In the genomic region with DNA sequence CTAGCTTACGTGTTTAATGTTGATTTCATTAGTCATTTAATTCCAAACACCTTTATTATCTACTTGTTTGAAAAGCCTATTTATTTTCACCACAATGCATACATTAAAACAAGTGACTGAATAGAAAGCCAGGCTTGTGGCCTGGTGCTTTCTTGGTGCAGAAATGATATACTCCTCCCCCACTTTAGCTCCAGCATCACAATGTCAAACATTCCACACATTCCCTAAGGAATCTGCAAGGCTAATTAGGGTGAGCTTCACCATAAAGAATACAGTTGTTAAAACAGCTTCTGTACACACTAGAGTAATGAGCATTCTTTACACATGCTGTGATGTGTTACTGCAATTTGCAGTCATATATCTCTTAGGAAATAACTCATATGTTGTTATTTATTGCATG, we compare ENCODE assay signal across 17 cellular contexts.
A peak's percentile ranks its signal among the peaks of the same experiment; 100 is the strongest.
DNase-seq lines count a peak whose midpoint lies in the region; ATAC-seq lines count a peak whose summit lies in the region.
"Had no signal": no experiment of that assay in that cellular context is flagged by ENCODE, and none has a peak within 500 bp of the region (broad histone marks: within the 10 kb centered on the region; RNA-seq: fewer than 3 reads in every experiment).

No MANE protein-coding gene starts in this region.

- H3K4me1 ChIP-seq in ectodermal cell (ENCODE audit: control insufficient read depth, insufficient read depth, low read length) (peaks cover 16% of the 10 kb centered on the region), aorta (ENCODE audit: control insufficient read depth in 1 of 2, insufficient read depth in 2 of 2, low read length in 2 of 2) (peaks cover 0 to 1% of the 10 kb centered on the region in 2 donors)
- H3K4me1 ChIP-seq: foreskin keratinocyte, right atrium auricular region had no signal

- H3K4me3 ChIP-seq in ectodermal cell (ENCODE audit: insufficient read depth, low read depth, low read length) (no peak overlapping the region), aorta (ENCODE audit: low read length in 2 of 2) (no peak overlapping the region)
- H3K4me3 ChIP-seq: GM23248, right atrium auricular region had no signal

- ATAC-seq in aorta (ENCODE audit: low FRiP score) (no peak), GM18519 (IDR thresholded peaks at IDR 0.05; ENCODE audit: low FRiP score, unreplicated experiment) (no peak), HG03095 (IDR thresholded peaks at IDR 0.05; ENCODE audit: unreplicated experiment) (no peak), GM18870 (IDR thresholded peaks at IDR 0.05; ENCODE audit: unreplicated experiment) (no peak)
- ATAC-seq: foreskin keratinocyte had no signal

- H3K9me3 ChIP-seq in ectodermal cell (ENCODE audit: control insufficient read depth, low read length): no peaks in the 10 kb centered on the region
- no peaks in the 10 kb centered on the region for H3K9me3 ChIP-seq in aorta (ENCODE audit: control insufficient read depth, low read length)
- H3K9me3 ChIP-seq: right atrium auricular region had no signal

- peak; percentile 58 for DNase-seq in A172 (ENCODE audit: low spot score)
- peak; percentile 14 for DNase-seq in HS-5 (ENCODE audit: low read depth)
- peak; percentile 83 for DNase-seq in left kidney (ENCODE audit: low read depth, low spot score)
- DNase-seq in aorta: no peak
- DNase-seq: activated naive CD4-positive, alpha-beta T cell; effector CD8-positive, alpha-beta T cell; foreskin keratinocyte; GM23248; Kasumi-1; NCI-H187; NCI-H510A treated with DMSO at 0.1 percent for 48 hours; stimulated activated CD4-positive, alpha-beta T cell treated with anti-CD3 and anti-CD28 coated beads, Interleukin-4, amount 100 ng/mL, for 24 hours had no signal

- H3K27me3 ChIP-seq in ectodermal cell (ENCODE audit: control insufficient read depth, insufficient read depth, low read length, poor library complexity, severe bottlenecking): no peaks in the 10 kb centered on the region
- no peaks in the 10 kb centered on the region for H3K27me3 ChIP-seq in aorta (ENCODE audit: control insufficient read depth in 1 of 2, insufficient read depth in 2 of 2, low read length in 1 of 2)
- H3K27me3 ChIP-seq: right atrium auricular region had no signal

- H3K27ac ChIP-seq in ectodermal cell (ENCODE audit: insufficient read depth, low read depth, low read length, poor library complexity, severe bottlenecking) (peak overlapping the region; percentile 65), aorta (ENCODE audit: low read depth in 1 of 2, low read length in 2 of 2) (no peak overlapping the region)
- H3K27ac ChIP-seq: foreskin keratinocyte, GM23248, right atrium auricular region had no signal

- 13 to 30% methylated on average over 1 of the region's 1 CpG for WGBS in ectodermal cell, 2 experiments
- WGBS in aorta, 2 donors: 91 to 96% methylated on average over 1 of the region's 1 CpG

- no peaks in the 10 kb centered on the region for H3K36me3 ChIP-seq in ectodermal cell (ENCODE audit: control insufficient read depth, insufficient read depth, low read length)
- no peaks in the 10 kb centered on the region for H3K36me3 ChIP-seq in aorta (ENCODE audit: control insufficient read depth in 1 of 2, insufficient read depth in 2 of 2, low read length in 1 of 2)
- H3K36me3 ChIP-seq: right atrium auricular region had no signal

- intact Hi-C loops in aorta (cut with DNase I): no loop called here

Comparison
In these comparisons a context has a peak if more than half of its experiments do, and no peak if none do; other contexts are left out.
1. DNase-seq: peak in A172 (single experiment), HS-5 (single experiment) and left kidney (single experiment); none in aorta (0 of 2).